22 cellular contexts compared by ENCODE assay signal in the genomic region with DNA sequence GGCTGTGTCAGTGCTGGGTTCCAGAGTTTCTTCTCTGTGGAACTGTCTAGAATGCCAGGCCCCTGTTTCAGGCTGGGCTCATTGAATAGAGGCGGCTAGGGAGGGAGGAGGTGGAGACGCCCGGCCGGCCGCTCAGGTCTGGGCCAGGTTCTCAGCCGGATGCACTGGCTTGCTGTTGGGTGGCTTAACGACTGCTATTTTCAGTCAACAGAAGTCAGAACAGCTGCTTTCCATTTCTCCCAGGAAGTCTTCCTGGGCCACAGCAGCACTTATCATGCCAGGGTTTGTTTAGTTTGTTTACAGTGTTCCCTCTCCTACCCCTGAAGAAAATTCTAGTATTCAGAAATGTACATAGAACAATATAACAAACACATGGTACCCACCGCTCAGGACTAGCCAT.
"Had no signal": no experiment of that assay in that cellular context is flagged by ENCODE, and none has a peak within 500 bp of the region (broad histone marks: within the 10 kb centered on the region; RNA-seq: fewer than 3 reads in every experiment).

No MANE protein-coding gene starts in this region.

- H3K4me2 ChIP-seq: neural progenitor cell had no signal

- H3K36me3 ChIP-seq: neural progenitor cell, ovary, right lobe of liver, thoracic aorta, uterus had no signal

- H3K27me3 ChIP-seq: gastroesophageal sphincter, heart right ventricle, neural progenitor cell, ovary, right lobe of liver, uterus had no signal

- H3K9ac ChIP-seq: neural progenitor cell had no signal

- H2AFZ ChIP-seq: neural progenitor cell had no signal

- H3K4me3 ChIP-seq: gastroesophageal sphincter, heart right ventricle, neural progenitor cell, ovary, right lobe of liver, thoracic aorta, uterus had no signal

- DNase-seq: activated CD4-positive, alpha-beta T cell treated with anti-CD3 and anti-CD28 coated beads for 48 hours; activated CD4-positive, CD25-positive, alpha-beta regulatory T cell; activated CD8-positive, alpha-beta T cell treated with anti-CD3 and anti-CD28 coated beads, Interleukin-2, amount 10 ng/mL, durations not matched to agents 7 days and 5 days; activated naive CD4-positive, alpha-beta T cell treated with anti-CD3 and anti-CD28 coated beads for 36 hours; activated T-cell treated with anti-CD3 and anti-CD28 coated beads, Interleukin-2, amount 50 U/mL, for 4 hours; anterior cingulate cortex; central memory CD4-positive, alpha-beta T cell; heart right ventricle; immature natural killer cell; naive thymus-derived CD4-positive, alpha-beta T cell; ovary; right lobe of liver; stimulated activated CD4-positive, alpha-beta T cell treated with anti-CD3 and anti-CD28 coated beads, Interleukin-4, amount 100 ng/mL, for 24 hours; T-cell; uterus had no signal

- ATAC-seq: activated CD8-positive, alpha-beta T cell treated with anti-CD3 and anti-CD28 coated beads, Interleukin-2, amount 10 ng/mL, durations not matched to agents 7 days and 5 days; activated T-cell treated with anti-CD3 and anti-CD28 coated beads, Interleukin-2, amount 50 U/mL, for 4 hours; esophagus mucosa; gastroesophageal sphincter; heart right ventricle; naive thymus-derived CD4-positive, alpha-beta T cell; right lobe of liver; stimulated activated effector memory CD8-positive, alpha-beta T cell treated with anti-CD3 and anti-CD28 coated beads, Interleukin-12 subunit alpha, Interleukin-12 subunit beta, amount 100 ng/mL, for 72 hours; T-cell had no signal

- H3K4me1 ChIP-seq: neural progenitor cell, uterus had no signal

- FAIRE-seq: colon, endometrium had no signal

- H3K27ac ChIP-seq: gastroesophageal sphincter, heart right ventricle, neural progenitor cell, ovary, right lobe of liver, thoracic aorta, uterus had no signal

- H3K9me3 ChIP-seq: gastroesophageal sphincter, heart right ventricle, ovary, right lobe of liver, thoracic aorta, uterus had no signal
